In genomic region chr1:226186124-226187018, GRCh38 we compare ENCODE assay signal across 1 cellular context.
A peak's percentile ranks its signal among the peaks of the same experiment; 100 is the strongest.
TF ChIP-seq lines count a peak whose summit lies in the region.

Gene ACBD3 (minus strand): TSS chr1:226186741. CDS start chr1:226186675, 66 bp downstream.

TF ChIP-seq in K562, 482 proteins besides CTCF, POLR2A, EP300 and RAD21 (continued from another document and continues in another):
- TF ChIP-seq ZNF511 (CRISPR knock-in tag; IDR thresholded peaks at IDR 0.05) (no peak), PCBP1 (IDR thresholded peaks at IDR 0.05; ENCODE audit: low read depth, low read length, poor library complexity, severe bottlenecking) (peak; percentile 75), AFF4 (CRISPR knock-in tag; IDR thresholded peaks at IDR 0.05) (peak; percentile 45; the same call in 1 of the 2 replicates), ZNF584 (CRISPR knock-in tag; IDR thresholded peaks at IDR 0.05; ENCODE audit: low read depth) (0 out of 2 replicates have a peak, but pooled peaks have one; percentile 29), THAP7 (CRISPR knock-in tag; IDR thresholded peaks at IDR 0.05) (0 out of 2 replicates have a peak, but pooled peaks have one; percentile 26), TRIM28 (IDR thresholded peaks at IDR 0.05) (no peak; the same call in 1 of the 2 replicates), NR2C2 (CRISPR knock-in tag; IDR thresholded peaks at IDR 0.05) (peak; percentile 99), NR2C2 (tag; IDR thresholded peaks at IDR 0.05) (peak; percentile 99), RBFOX2 (IDR thresholded peaks at IDR 0.05; ENCODE audit: low read depth, low read length) (peak; percentile 99), HNRNPUL1 (IDR thresholded peaks at IDR 0.05; ENCODE audit: low read length) (no peak), ZBTB17 (CRISPR knock-in tag; IDR thresholded peaks at IDR 0.05) (peak; percentile 72; the same call in 1 of the 2 replicates), MYNN (IDR thresholded peaks at IDR 0.05) (peak; percentile 53; the same call in 1 of the 2 replicates), MYNN (CRISPR knock-in tag; IDR thresholded peaks at IDR 0.05) (no peak), MEF2D (tag; conservative IDR thresholded peaks at IDR 0.05; ENCODE audit: low read depth) (peak; percentile 59; the same call in 1 of the 2 replicates), TAF9B (IDR thresholded peaks at IDR 0.05; ENCODE audit: partially characterized antibody) (peak; percentile 80), CBX8 (IDR thresholded peaks at IDR 0.05; ENCODE audit: borderline replicate concordance, extremely low read depth, low read depth, low read length, poor library complexity, severe bottlenecking) (no peak), RB1 (IDR thresholded peaks at IDR 0.05; ENCODE audit: low read depth) (peak; percentile 89), ZNF398 (CRISPR knock-in tag; IDR thresholded peaks at IDR 0.05) (no peak), KLF6 (CRISPR knock-in tag; IDR thresholded peaks at IDR 0.05; ENCODE audit: borderline replicate concordance) (no peak), HDAC2 (IDR thresholded peaks at IDR 0.05) (peak; percentile 91), E2F4 (CRISPR knock-in tag; IDR thresholded peaks at IDR 0.05; ENCODE audit: low read depth) (no peak), GABPA (tag; conservative IDR thresholded peaks at IDR 0.05; ENCODE audit: low read depth) (peak; percentile 98), SMARCA5 (IDR thresholded peaks at IDR 0.05) (0 out of 2 replicates have a peak, but pooled peaks have one; percentile 4), HOXB6 (CRISPR knock-in tag; IDR thresholded peaks at IDR 0.05; ENCODE audit: borderline replicate concordance) (no peak), POLR2AphosphoS2 (IDR thresholded peaks at IDR 0.05; ENCODE audit: low read length) (peak; percentile 67; the same call in 1 of the 2 replicates), NR4A1 (CRISPR knock-in tag; IDR thresholded peaks at IDR 0.05) (peak; percentile 89; the same call in 1 of the 2 replicates), NR4A1 (tag; IDR thresholded peaks at IDR 0.05) (0 out of 2 replicates have a peak, but pooled peaks have one; percentile 35), CHD2 (IDR thresholded peaks at IDR 0.05; ENCODE audit: low read depth, low read length) (0 out of 2 replicates have a peak, but pooled peaks have one; percentile 23), HCFC1 (IDR thresholded peaks at IDR 0.05; ENCODE audit: low read depth, low read length) (peak; percentile 66), XRCC4 (IDR thresholded peaks at IDR 0.05; ENCODE audit: extremely low read depth, insufficient read depth, insufficient read length) (no peak), ARID1B (IDR thresholded peaks at IDR 0.05) (peak; percentile 41), MXD1 (CRISPR knock-in tag; IDR thresholded peaks at IDR 0.05; ENCODE audit: borderline replicate concordance, poor library complexity, severe bottlenecking) (no peak), GATAD2A (IDR thresholded peaks at IDR 0.05) (peak; percentile 94), DACH1 (IDR thresholded peaks at IDR 0.05; ENCODE audit: partially characterized antibody) (peak; percentile 32), SAFB (IDR thresholded peaks at IDR 0.05; ENCODE audit: borderline replicate concordance, low read depth, low read length) (no peak), RAD51 (IDR thresholded peaks at IDR 0.05; ENCODE audit: borderline replicate concordance, low read depth) (no peak), TRIM24 (IDR thresholded peaks at IDR 0.05) (peak in 1 of 2 experiments; percentile 43; a peak in 2 of 4 replicates), NFRKB (IDR thresholded peaks at IDR 0.05; ENCODE audit: low read depth) (peak; percentile 87), HBP1 (CRISPR knock-in tag; IDR thresholded peaks at IDR 0.05) (0 out of 2 replicates have a peak, but pooled peaks have one; percentile 17), SETDB1 (IDR thresholded peaks at IDR 0.05; ENCODE audit: low read length) (peak; percentile 83), ELF1 (tag; IDR thresholded peaks at IDR 0.05) (peak; percentile 73), GTF2B (IDR thresholded peaks at IDR 0.05; ENCODE audit: extremely low read depth, insufficient read length) (no peak), CXXC5 (CRISPR knock-in tag; IDR thresholded peaks at IDR 0.05) (peak; percentile 96), ZNF318 (IDR thresholded peaks at IDR 0.05; ENCODE audit: borderline replicate concordance in 1 of 2, low read depth in 1 of 2) (0 out of 4 replicates have a peak, but pooled peaks of 1 of the 2 experiments have one; percentile 26), FUS (optimal IDR thresholded peaks at IDR 0.05; ENCODE audit: low read depth, low read length) (peak; percentile 54), RBM22 (IDR thresholded peaks at IDR 0.05; ENCODE audit: low read depth, low read length, poor library complexity, severe bottlenecking) (peak; percentile 63)
